Comparison of ENCODE assay signal across 26 cellular contexts in the genomic region with DNA sequence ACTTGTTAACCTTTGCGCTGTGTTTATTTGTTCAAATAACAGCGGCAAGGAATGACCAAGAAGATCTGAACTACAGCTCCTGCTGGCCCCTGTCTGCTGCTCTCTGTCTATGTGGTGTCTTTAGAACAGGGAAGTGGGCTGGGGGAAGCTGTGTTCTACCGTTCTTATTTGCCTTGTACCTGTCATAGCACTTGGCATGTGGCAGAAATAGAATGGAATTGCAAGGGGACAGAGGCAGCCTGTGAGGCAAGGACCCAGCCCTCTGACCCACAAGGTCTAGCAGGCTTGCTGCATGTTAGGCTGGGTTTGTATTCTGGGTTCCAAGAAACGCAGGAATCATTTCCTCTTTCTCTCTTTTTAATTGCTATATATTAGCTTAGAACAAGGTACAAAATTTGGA. TPM values are rescaled to one million over a fixed set of nuclear protein-coding genes. Genes with fewer than 3 reads are reported as not detected.
DNase-seq lines count a peak whose midpoint lies in the region; ATAC-seq, FAIRE-seq and TF ChIP-seq lines count a peak whose summit lies in the region.
"Had no signal": no experiment of that assay in that cellular context is flagged by ENCODE, and none has a peak within 500 bp of the region (broad histone marks: within the 10 kb centered on the region; RNA-seq: fewer than 3 reads in every experiment).

No MANE protein-coding gene starts in this region.

- H2AFZ ChIP-seq in H1 (ENCODE audit: low read length): no peak overlapping the region
- H2AFZ ChIP-seq in neural progenitor cell (replicated peaks): peak overlapping the region; percentile 58

- intact Hi-C loops in left cardiac atrium (cut with DNase I): loop anchor here in 1 of 2 donors (10.0 kb wide), 1 partner anchor 57 kb away; no protein-coding TSS in a partner anchor

- H3K4ac ChIP-seq in H1 (replicated peaks; ENCODE audit: insufficient read length, low read depth, low read length): no peak overlapping the region

- H3K36me3 ChIP-seq in H1 (ENCODE audit: control insufficient read depth in 2 of 4, insufficient read depth in 4 of 4, low read length in 3 of 4): peaks cover 2 to 18% (median 4%) of the 10 kb centered on the region in 4 experiments; a peak in 6 of 8 replicates
- no peaks in the 10 kb centered on the region for H3K36me3 ChIP-seq in neural progenitor cell
- H3K36me3 ChIP-seq: SJSA1 had no signal

- H3K4me2 ChIP-seq in H1 (ENCODE audit: insufficient read depth in 1 of 2, low read depth in 2 of 2, low read length in 2 of 2) (no peak overlapping the region), neural progenitor cell (no peak overlapping the region)
- H3K4me2 ChIP-seq: BLaER1 had no signal

- H2AK5ac ChIP-seq in H1 (ENCODE audit: low read depth, low read length): no peak overlapping the region

- H4K5ac ChIP-seq in H1 (ENCODE audit: insufficient read length, low read depth, low read length): no peak overlapping the region

- no peak overlapping the region for H2BK12ac ChIP-seq in H1 (ENCODE audit: low read depth, low read length)

- H4K20me1 ChIP-seq in H1 (replicated peaks in 1 of 2; ENCODE audit: control insufficient read depth in 1 of 2, insufficient read depth in 2 of 2, low read length in 2 of 2) (peaks cover 0 to 3% of the 10 kb centered on the region in 2 experiments), neural progenitor cell (ENCODE audit: low read depth) (no peaks in the 10 kb centered on the region)

- no peaks in the 10 kb centered on the region for H3K79me2 ChIP-seq in H1 (ENCODE audit: control insufficient read depth in 1 of 2, insufficient read depth in 2 of 2, low read length in 2 of 2)
- H3K79me2 ChIP-seq in neural progenitor cell (ENCODE audit: low read depth): no peaks in the 10 kb centered on the region

- peak; percentile 25 for DNase-seq in SIG-M5 treated with dmso at 0.1 percent for 504 hours (lab: John Stamatoyannopoulos, UW; ENCODE audit: unreplicated experiment)
- no peak for DNase-seq in SIG-M5 (lab: John Stamatoyannopoulos, UW)
- DNase-seq in H1 (ENCODE audit: low read depth in 1 of 2, low spot score in 2 of 2): no peak
- DNase-seq in neural progenitor cell (ENCODE audit: low spot score): no peak
- no peak for DNase-seq in activated T-cell treated with anti-CD3 and anti-CD28 coated beads, Interleukin-2, amount 50 U/mL, for 24 hours
- no peak for DNase-seq in left cardiac atrium
- no peak for DNase-seq in SHP77 treated with DMSO at 0.1 percent for 48 hours (lab: John Stamatoyannopoulos, UW)
- DNase-seq in NOMO-1 treated with DMSO at 0.1 percent for 48 hours (lab: John Stamatoyannopoulos, UW; ENCODE audit: unreplicated experiment): no peak
- DNase-seq: CD4-positive, alpha-beta T cell; Kasumi-1; NCI-H1048; NCI-H1417; NCI-H1694; NCI-H2029 treated with DMSO at 0.1 percent for 48 hours; NCI-H446 treated with DMSO at 0.1 percent for 48 hours; NCI-H526; OCI-M1 had no signal

- FAIRE-seq in H1 (lab: Jason Lieb, UNC): no peak
- FAIRE-seq: A204.1, D721Med, GM19239, H54, RCC 7860 had no signal

- 0 out of 2 replicates have a peak overlapping the region, but pooled peaks have one; percentile 50 for H2BK15ac ChIP-seq in H1 (ENCODE audit: low read length)

- peaks cover 0 to 8% (median 5%) of the 10 kb centered on the region in 4 experiments; a peak in 2 of 7 replicates for H3K4me1 ChIP-seq in H1 (replicated peaks in 1 of 4; ENCODE audit: control insufficient read depth in 3 of 4, insufficient read depth in 4 of 4, low read length in 3 of 4)
- peaks cover 13% of the 10 kb centered on the region for H3K4me1 ChIP-seq in neural progenitor cell
- H3K4me1 ChIP-seq: SJSA1 had no signal

- no peak overlapping the region for H3K27ac ChIP-seq in H1 (ENCODE audit: low read depth, low read length)
- H3K27ac ChIP-seq in neural progenitor cell: no peak overlapping the region
- H3K27ac ChIP-seq: BLaER1, SJSA1 had no signal

- no peak overlapping the region for H3K9ac ChIP-seq in H1 (replicated peaks in 1 of 4; ENCODE audit: extremely low read depth in 1 of 4, low read depth in 3 of 4, low read length in 3 of 4)
- H3K9ac ChIP-seq in neural progenitor cell: no peak overlapping the region
- H3K9ac ChIP-seq: BLaER1 had no signal

- H3K4me1 Mint-ChIP-seq in neural progenitor cell: peaks cover 6% of the 10 kb centered on the region
- peaks cover 22% of the 10 kb centered on the region for H3K4me1 Mint-ChIP-seq in activated T-cell treated with anti-CD3 and anti-CD28 coated beads, Interleukin-2, amount 50 U/mL, for 24 hours (ENCODE audit: low read depth)

- H3K4me3 Mint-ChIP-seq in neural progenitor cell: no peak overlapping the region
- no peak overlapping the region for H3K4me3 Mint-ChIP-seq in activated T-cell treated with anti-CD3 and anti-CD28 coated beads, Interleukin-2, amount 50 U/mL, for 24 hours
- H3K4me3 Mint-ChIP-seq: CD4-positive, alpha-beta T cell had no signal

- no peaks in the 10 kb centered on the region for H3K79me1 ChIP-seq in H1 (ENCODE audit: low read depth, low read length)

- TF ChIP-seq CTCF in H1 (IDR thresholded peaks at IDR 0.05; ENCODE audit: control extremely low read depth in 1 of 3, insufficient read depth in 1 of 3, low read depth in 1 of 3, low read length in 3 of 3) (no peak), neural progenitor cell (IDR thresholded peaks at IDR 0.05) (no peak)

- no peak overlapping the region for H3K27ac Mint-ChIP-seq in neural progenitor cell
- H3K27ac Mint-ChIP-seq in activated T-cell treated with anti-CD3 and anti-CD28 coated beads, Interleukin-2, amount 50 U/mL, for 24 hours: no peak overlapping the region
- H3K27ac Mint-ChIP-seq: CD4-positive, alpha-beta T cell had no signal

- TF ChIP-seq POLR2A in H1 (IDR thresholded peaks at IDR 0.05; ENCODE audit: control extremely low read depth in 1 of 2, low read depth in 2 of 2, low read length in 2 of 2): no peak

- no peak for ATAC-seq in left cardiac atrium

- no peak overlapping the region for H2BK5ac ChIP-seq in H1 (ENCODE audit: low read depth, low read length)

- no peak overlapping the region for H3K14ac ChIP-seq in H1 (ENCODE audit: insufficient read length)

- no peak overlapping the region for H3K56ac ChIP-seq in H1 (replicated peaks; ENCODE audit: insufficient read length, low read depth, low read length)

- H3K36me3 Mint-ChIP-seq in neural progenitor cell: peaks cover 11% of the 10 kb centered on the region
- peaks cover 13% of the 10 kb centered on the region for H3K36me3 Mint-ChIP-seq in activated T-cell treated with anti-CD3 and anti-CD28 coated beads, Interleukin-2, amount 50 U/mL, for 24 hours (ENCODE audit: low read depth)

- H3K27me3 Mint-ChIP-seq in neural progenitor cell (ENCODE audit: insufficient read depth, low read depth): peaks cover 7% of the 10 kb centered on the region
- peaks cover 8% of the 10 kb centered on the region for H3K27me3 Mint-ChIP-seq in activated T-cell treated with anti-CD3 and anti-CD28 coated beads, Interleukin-2, amount 50 U/mL, for 24 hours

- POLR2A ChIA-PET in H1 (lab: Charles Lee; ENCODE audit: partially characterized antibody): interaction anchor here (1.2 to 30.7 kb wide), 4 partner anchors 10 to 99 kb away, joined by 3 to 425 read pairs (median 184); partner anchors contain the start of genes PHGDH and ZNF697

- CTCF ChIA-PET in H1 (lab: Charles Lee; ENCODE audit: partially characterized antibody): interaction anchor here (0.8 to 10.1 kb wide), 12 partner anchors 8 to 142 kb away, joined by 3 to 132 read pairs (median 6); partner anchors contain the start of gene HMGCS2

- peak overlapping the region; percentile 14 for H4K91ac ChIP-seq in H1 (replicated peaks; ENCODE audit: insufficient read length, low read length)

- H3K27me3 ChIP-seq in H1 (replicated peaks in 1 of 4; ENCODE audit: control insufficient read depth in 3 of 4, extremely low read depth in 1 of 4, insufficient read depth in 3 of 4, low read length in 3 of 4): no peaks in the 10 kb centered on the region
- no peaks in the 10 kb centered on the region for H3K27me3 ChIP-seq in neural progenitor cell
- H3K27me3 ChIP-seq: BLaER1, SJSA1 had no signal

- H3K9me3 ChIP-seq in H1 (ENCODE audit: insufficient read depth in 2 of 2, low read depth in 1 of 2, low read length in 1 of 2) (no peaks in the 10 kb centered on the region), neural progenitor cell (ENCODE audit: low read depth) (no peaks in the 10 kb centered on the region)
- H3K9me3 ChIP-seq: BLaER1 had no signal

- no peak overlapping the region for H2BK120ac ChIP-seq in H1 (replicated peaks; ENCODE audit: low read depth, low read length)

- WGBS in H1 (ENCODE audit: extremely low coverage in 1 of 2, insufficient coverage in 1 of 2, insufficient read length in 1 of 2, insufficient replicate concordance in 2 of 2, low coverage in 1 of 2, low lambda C conversion rate in 2 of 2, missing lambda C conversion rate in 1 of 2), 2 experiments: 86% methylated on average over 4 of the region's 4 CpGs; no CpG with 5 or more reads in 1 of the 2 experiments

- H2BK20ac ChIP-seq in H1 (ENCODE audit: low read length): no peak overlapping the region

- no peak overlapping the region for H3K23ac ChIP-seq in H1 (ENCODE audit: insufficient read length)

- no peak overlapping the region for H4K8ac ChIP-seq in H1 (ENCODE audit: extremely low read depth, insufficient read depth, low read length)

- no peak for TF ChIP-seq RAD21 in H1 (IDR thresholded peaks at IDR 0.05 in 1 of 2, conservative IDR thresholded peaks at IDR 0.05 in 1 of 2; ENCODE audit: low read depth in 2 of 2, low read length in 2 of 2)

- H3F3A ChIP-seq in neural progenitor cell (ENCODE audit: low read depth): peaks cover 26% of the 10 kb centered on the region

- no peak overlapping the region for H3K4me3 ChIP-seq in H1 (ENCODE audit: extremely low read depth in 1 of 4, insufficient read depth in 2 of 4, low read depth in 3 of 4, low read length in 4 of 4)
- H3K4me3 ChIP-seq in neural progenitor cell: no peak overlapping the region
- H3K4me3 ChIP-seq: BLaER1, SJSA1 had no signal

- H3K23me2 ChIP-seq in H1 (ENCODE audit: low read depth, low read length): no peaks in the 10 kb centered on the region

- H3K9me3 Mint-ChIP-seq in neural progenitor cell: no peaks in the 10 kb centered on the region
- H3K9me3 Mint-ChIP-seq in activated T-cell treated with anti-CD3 and anti-CD28 coated beads, Interleukin-2, amount 50 U/mL, for 24 hours: no peaks in the 10 kb centered on the region
- H3K9me3 Mint-ChIP-seq: CD4-positive, alpha-beta T cell had no signal

- no peak overlapping the region for H3K18ac ChIP-seq in H1 (ENCODE audit: extremely low read depth, low read length)

- no peak for TF ChIP-seq EP300 in H1 (IDR thresholded peaks at IDR 0.05; ENCODE audit: borderline replicate concordance in 1 of 2, low read depth in 2 of 2, low read length in 2 of 2)

RNA-seq across cellular contexts. Expression of gene HMGCS2, which starts 20.7 kb away (rescaled TPM):
- not detected in 2 replicates for total RNA-seq in H1 (2021; fragmentation: NEBNext Ultra II Directional; extraction: Animal tissue kit (Norgen Biotek cat#: 25700))
- polyA plus RNA-seq in H1 (2011; rRNA removed): not detected in 2 replicates
- not detected for polyA plus RNA-seq in H1 (2011; cell fraction: cytosol; rRNA removed)
- polyA plus RNA-seq in H1 (2011; cell fraction: nucleus; rRNA removed): not detected
- not detected in 4 replicates for polyA plus RNA-seq in H1 (2012, experiment 1 of 2)
- polyA plus RNA-seq in H1 (2012, experiment 2 of 2): not detected
- not detected for polyA plus RNA-seq in H1 (2013, experiment 1 of 2)
- not detected for polyA plus RNA-seq in H1 (2013, experiment 2 of 2)
- not detected in 2 replicates for polyA minus RNA-seq in H1 (2011; rRNA and poly(A)+ RNA removed)
- polyA minus RNA-seq in H1 (2011; cell fraction: cytosol; rRNA and poly(A)+ RNA removed): not detected
- not detected for polyA minus RNA-seq in H1 (2011; cell fraction: nucleus; rRNA and poly(A)+ RNA removed)
- not detected in 2 replicates for total RNA-seq in neural progenitor cell (ENCODE audit: low replicate concordance)
- 10 to 100 TPM in 1 of 2 donors, 1 to 10 TPM in 1; 7.1 to 20.2 TPM for total RNA-seq in left cardiac atrium
- total RNA-seq: CD4-positive, alpha-beta T cell; M059J; SJSA1 had no signal
- polyA plus RNA-seq: AG04450 had no signal

RNA-seq across cellular contexts. Expression of gene PHGDH, which starts 36.3 kb away (rescaled TPM):
- 674 and 687 TPM in 2 replicates for total RNA-seq in H1 (2021; fragmentation: NEBNext Ultra II Directional; extraction: Animal tissue kit (Norgen Biotek cat#: 25700))
- polyA plus RNA-seq in H1 (2011; rRNA removed): 358 and 537 TPM in 2 replicates
- 435 TPM for polyA plus RNA-seq in H1 (2011; cell fraction: cytosol; rRNA removed)
- polyA plus RNA-seq in H1 (2011; cell fraction: nucleus; rRNA removed): 524 TPM
- 723 to 793 TPM (median 760 TPM) in 4 replicates for polyA plus RNA-seq in H1 (2012, experiment 1 of 2)
- polyA plus RNA-seq in H1 (2012, experiment 2 of 2): 849 TPM
- 237 TPM for polyA plus RNA-seq in H1 (2013, experiment 1 of 2)
- 221 TPM for polyA plus RNA-seq in H1 (2013, experiment 2 of 2)
- polyA minus RNA-seq in H1 (2011; rRNA and poly(A)+ RNA removed): 445 and 464 TPM in 2 replicates
- 207 TPM for polyA minus RNA-seq in H1 (2011; cell fraction: cytosol; rRNA and poly(A)+ RNA removed)
- 241 TPM for polyA minus RNA-seq in H1 (2011; cell fraction: nucleus; rRNA and poly(A)+ RNA removed)
- total RNA-seq in neural progenitor cell (ENCODE audit: low replicate concordance): 166 and 204 TPM in 2 replicates
- 10 to 100 TPM; 14.5 to 33.9 TPM for total RNA-seq in left cardiac atrium
